In the genomic region with DNA sequence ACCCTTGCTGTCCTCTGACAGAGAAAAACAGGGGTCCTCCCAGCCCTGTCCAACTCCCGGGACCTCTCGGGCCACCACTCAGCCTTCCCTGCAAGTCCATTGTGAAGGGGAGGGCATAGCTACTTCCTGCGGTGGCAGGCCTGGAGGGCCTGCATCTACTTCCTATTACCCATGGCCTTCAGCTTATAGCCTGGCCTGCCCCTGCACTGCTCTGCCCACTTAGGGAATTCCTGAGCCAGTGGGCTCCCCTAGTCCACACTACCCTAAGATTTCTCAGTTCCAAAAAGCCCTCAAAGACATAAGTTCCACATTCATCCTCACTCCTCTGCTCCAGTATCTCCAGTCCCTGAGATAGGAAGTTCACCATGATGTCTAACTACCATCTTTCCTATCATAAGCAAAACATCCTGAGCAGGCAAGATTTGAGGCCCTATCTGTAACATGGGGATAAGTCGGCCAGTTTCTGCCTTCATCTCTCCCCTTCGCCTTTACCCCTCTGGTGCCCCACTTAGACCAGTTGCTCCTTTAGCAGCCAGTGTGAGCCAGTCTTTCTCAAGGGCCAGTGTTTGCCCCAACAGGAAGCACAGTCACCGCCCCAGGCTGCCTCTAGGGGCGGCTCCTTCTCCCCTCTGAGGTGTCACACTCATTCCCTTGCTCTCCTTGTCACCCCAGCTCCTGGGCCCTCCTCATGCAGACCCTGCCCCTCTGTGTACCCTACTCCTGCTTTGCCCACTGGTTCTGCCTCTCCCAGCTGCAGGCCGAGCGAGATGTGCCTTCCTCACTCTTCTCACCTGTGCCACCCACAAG, we compare ENCODE assay signal across 8 cellular contexts. TPM values are rescaled to one million over a fixed set of nuclear protein-coding genes. Genes with fewer than 3 reads are reported as not detected.
DNase-seq lines count a peak whose midpoint lies in the region; ATAC-seq and TF ChIP-seq lines count a peak whose summit lies in the region.

No MANE protein-coding gene starts in this region.

- H3K36me3 Mint-ChIP-seq in CD4-positive, alpha-beta memory T cell, result peaks cover 7 to 28% of the 10 kb centered on the region in 2 donors
- peaks cover 62% of the 10 kb centered on the region for H3K36me3 Mint-ChIP-seq in activated T-helper 1 cell treated with anti-CD3 and anti-CD28 coated beads, Interleukin-12 subunit alpha, Interleukin-12 subunit beta, Interleukin-2, Interleukin-4 antibody, amounts not matched to agents 30 ng/mL and 10 ng/mL and 1 ng/mL, durations not matched to agents 14 hours and 24 hours and 36 hours (ENCODE audit: low read depth)

- ATAC-seq in gastroesophageal sphincter, result no peak
- no peak for ATAC-seq in left colon
- ATAC-seq in GM21528 (IDR thresholded peaks at IDR 0.05; ENCODE audit: low FRiP score, unreplicated experiment), result no peak

- H3K27ac Mint-ChIP-seq in CD4-positive, alpha-beta memory T cell, result peak overlapping the region; percentile 92 to 98 (median 94)
- peak overlapping the region; percentile 98 for H3K27ac Mint-ChIP-seq in activated T-helper 1 cell treated with anti-CD3 and anti-CD28 coated beads, Interleukin-12 subunit alpha, Interleukin-12 subunit beta, Interleukin-2, Interleukin-4 antibody, amounts not matched to agents 30 ng/mL and 10 ng/mL and 1 ng/mL, durations not matched to agents 14 hours and 24 hours and 36 hours

- TF ChIP-seq EP300 in gastroesophageal sphincter (IDR thresholded peaks at IDR 0.05), result no peak

- peak overlapping the region; percentile 13 to 21 for H3K4me3 ChIP-seq in CD4-positive, alpha-beta memory T cell (ENCODE audit: low read length in 2 of 2)
- H3K4me3 ChIP-seq in gastroesophageal sphincter, result peak overlapping the region in 1 of 2 donors; percentile 22

- POLR2A ChIA-PET in CD4-positive, alpha-beta memory T cell (lab: Charles Lee; ENCODE audit: partially characterized antibody), result interaction anchor here (0.9 to 21.9 kb wide), 13 partner anchors 10 to 1353 kb away, joined by 3 to 516 read pairs (median 4); partner anchors contain the start of genes HDAC7, RAPGEF3, RPAP3 and SLC48A1

- WGBS in gastroesophageal sphincter (ENCODE audit: low coverage in 1 of 2), 2 donors, result 57 to 66% methylated on average over 3 to 7 of the region's 9 CpGs

- no peaks in the 10 kb centered on the region for H3K27me3 Mint-ChIP-seq in CD4-positive, alpha-beta memory T cell
- no peaks in the 10 kb centered on the region for H3K27me3 Mint-ChIP-seq in activated T-helper 1 cell treated with anti-CD3 and anti-CD28 coated beads, Interleukin-12 subunit alpha, Interleukin-12 subunit beta, Interleukin-2, Interleukin-4 antibody, amounts not matched to agents 30 ng/mL and 10 ng/mL and 1 ng/mL, durations not matched to agents 14 hours and 24 hours and 36 hours (ENCODE audit: insufficient read depth)

- H3K36me3 ChIP-seq in CD4-positive, alpha-beta memory T cell (ENCODE audit: insufficient read depth, low read length), result peaks cover 4% of the 10 kb centered on the region
- H3K36me3 ChIP-seq in gastroesophageal sphincter, result peaks cover 0 to 1% of the 10 kb centered on the region in 2 donors

- peak in 3 of 5 donors; percentile 31 to 69 (median 35) for DNase-seq in CD4-positive, alpha-beta memory T cell
- DNase-seq in M059J (ENCODE audit: low read depth) (peak; percentile 54), left colon (no peak), NCI-H774 (lab: John Stamatoyannopoulos, UW) (no peak)
- peak; percentile 57 for DNase-seq in activated T-helper 1 cell treated with anti-CD3 and anti-CD28 coated beads, Interleukin-12 subunit alpha, Interleukin-12 subunit beta, Interleukin-2, Interleukin-4 antibody, amounts not matched to agents 30 ng/mL and 10 ng/mL and 1 ng/mL, durations not matched to agents 14 hours and 24 hours and 36 hours (ENCODE audit: low spot score)
- DNase-seq in stimulated activated naive CD4-positive, alpha-beta T cell treated with Interleukin-2 at 50 U/mL for 16 hours (lab: John Stamatoyannopoulos, UW), result peak; percentile 32

- TF ChIP-seq CTCF in gastroesophageal sphincter (IDR thresholded peaks at IDR 0.05), result peak in 1 of 4 experiments; percentile 7

- H3K4me1 Mint-ChIP-seq in CD4-positive, alpha-beta memory T cell, result peaks cover 73 to 100% (median 90%) of the 10 kb centered on the region in 4 donors
- H3K4me1 Mint-ChIP-seq in activated T-helper 1 cell treated with anti-CD3 and anti-CD28 coated beads, Interleukin-12 subunit alpha, Interleukin-12 subunit beta, Interleukin-2, Interleukin-4 antibody, amounts not matched to agents 30 ng/mL and 10 ng/mL and 1 ng/mL, durations not matched to agents 14 hours and 24 hours and 36 hours (ENCODE audit: low read depth), result peaks cover 96% of the 10 kb centered on the region

- no peaks in the 10 kb centered on the region for H3K9me3 ChIP-seq in CD4-positive, alpha-beta memory T cell (ENCODE audit: control insufficient read depth in 1 of 2, low read length in 2 of 2)
- no peaks in the 10 kb centered on the region for H3K9me3 ChIP-seq in gastroesophageal sphincter

- intact Hi-C loops in CD4-positive, alpha-beta memory T cell (cut with micrococcal nuclease), result loop anchor here (1.0 to 2.0 kb wide), 3 partner anchors 16 to 30 kb away; no protein-coding TSS in a partner anchor
- intact Hi-C loops in activated T-helper 1 cell treated with anti-CD3 and anti-CD28 coated beads, Interleukin-12 subunit alpha, Interleukin-12 subunit beta, Interleukin-2, Interleukin-4 antibody, amounts not matched to agents 30 ng/mL and 10 ng/mL and 1 ng/mL, durations not matched to agents 14 hours and 24 hours and 36 hours (cut with micrococcal nuclease), result loop anchor here (1.0 to 2.0 kb wide), 6 partner anchors 11 to 348 kb away; partner anchors contain the start of genes ASB8, HDAC7 and SLC48A1
- intact Hi-C loops in left colon (cut with DNase I, micrococcal nuclease), result no loop called here

- peak overlapping the region; percentile 40 to 85 (median 74) for H3K4me3 Mint-ChIP-seq in CD4-positive, alpha-beta memory T cell
- peak overlapping the region; percentile 78 for H3K4me3 Mint-ChIP-seq in activated T-helper 1 cell treated with anti-CD3 and anti-CD28 coated beads, Interleukin-12 subunit alpha, Interleukin-12 subunit beta, Interleukin-2, Interleukin-4 antibody, amounts not matched to agents 30 ng/mL and 10 ng/mL and 1 ng/mL, durations not matched to agents 14 hours and 24 hours and 36 hours

- no peaks in the 10 kb centered on the region for H3K27me3 ChIP-seq in CD4-positive, alpha-beta memory T cell (ENCODE audit: insufficient read depth, low read length)
- H3K27me3 ChIP-seq in gastroesophageal sphincter, result no peaks in the 10 kb centered on the region

- CTCF ChIA-PET in CD4-positive, alpha-beta memory T cell (lab: Charles Lee; ENCODE audit: partially characterized antibody), result interaction anchor here (0.5 to 20.2 kb wide), 17 partner anchors 9 to 154 kb away, joined by 3 to 568 read pairs (median 6); partner anchors contain the start of genes SLC48A1 and TMEM106C

- H3K27ac ChIP-seq in CD4-positive, alpha-beta memory T cell (ENCODE audit: low read depth, low read length), result peak overlapping the region; percentile 73
- H3K27ac ChIP-seq in gastroesophageal sphincter, result peak overlapping the region; percentile 94 to 99 (median 96)

- H3K9me3 Mint-ChIP-seq in CD4-positive, alpha-beta memory T cell, result no peaks in the 10 kb centered on the region
- H3K9me3 Mint-ChIP-seq in activated T-helper 1 cell treated with anti-CD3 and anti-CD28 coated beads, Interleukin-12 subunit alpha, Interleukin-12 subunit beta, Interleukin-2, Interleukin-4 antibody, amounts not matched to agents 30 ng/mL and 10 ng/mL and 1 ng/mL, durations not matched to agents 14 hours and 24 hours and 36 hours, result no peaks in the 10 kb centered on the region

- TF ChIP-seq POLR2A in gastroesophageal sphincter (IDR thresholded peaks at IDR 0.05), result no peak

- peaks cover 98% of the 10 kb centered on the region for H3K4me1 ChIP-seq in CD4-positive, alpha-beta memory T cell (ENCODE audit: insufficient read depth, low read length)
- H3K4me1 ChIP-seq in gastroesophageal sphincter, result peaks cover 36 to 99% (median 90%) of the 10 kb centered on the region in 3 donors

RNA-seq across cellular contexts. Expression of gene HDAC7, which starts 10.9 kb away (rescaled TPM):
- 100 to 1,000 TPM; 139 to 142 TPM for total RNA-seq in CD4-positive, alpha-beta memory T cell
- polyA plus RNA-seq in CD4-positive, alpha-beta memory T cell, result 10 to 100 TPM in 1 of 2 donors, 1 to 10 TPM in 1; 7.9 to 26.8 TPM
- total RNA-seq in M059J (2014; rRNA removed; shearing (Covaris generic)), result 22.8 and 26.1 TPM in 2 replicates
- 453 and 466 TPM in 2 replicates for total RNA-seq in activated T-helper 1 cell treated with anti-CD3 and anti-CD28 coated beads, Interleukin-12 subunit alpha, Interleukin-12 subunit beta, Interleukin-2, Interleukin-4 antibody, amounts not matched to agents 30 ng/mL and 10 ng/mL and 1 ng/mL, durations not matched to agents 14 hours and 24 hours and 36 hours
- total RNA-seq in gastroesophageal sphincter, result 10 to 100 TPM; 55.9 to 96.5 (median 59.4) TPM
- 10 to 100 TPM; 21.6 to 25.6 TPM for total RNA-seq in left colon

RNA-seq across cellular contexts. Expression of gene SLC48A1, which starts 35.7 kb away (rescaled TPM):
- 10 to 100 TPM; 12.1 to 12.3 TPM for total RNA-seq in CD4-positive, alpha-beta memory T cell
- polyA plus RNA-seq in CD4-positive, alpha-beta memory T cell, result 1 to 10 TPM; 8.7 to 9.0 TPM
- 12.8 and 12.9 TPM in 2 replicates for total RNA-seq in M059J (2014; rRNA removed; shearing (Covaris generic))
- total RNA-seq in activated T-helper 1 cell treated with anti-CD3 and anti-CD28 coated beads, Interleukin-12 subunit alpha, Interleukin-12 subunit beta, Interleukin-2, Interleukin-4 antibody, amounts not matched to agents 30 ng/mL and 10 ng/mL and 1 ng/mL, durations not matched to agents 14 hours and 24 hours and 36 hours, result 12.7 TPM in 2 replicates
- total RNA-seq in gastroesophageal sphincter (10 to 100 TPM; 40.7 to 66.8 (median 53.3) TPM), left colon (10 to 100 TPM; 18.1 to 18.9 TPM)

RNA-seq across cellular contexts. Expression of gene RAPGEF3, which starts 50.1 kb away (rescaled TPM):
- total RNA-seq in CD4-positive, alpha-beta memory T cell, result under 1 TPM; 0.15 to 0.39 TPM
- under 1 TPM in 1 of 2 donors, not detected in 1; 0.14 TPM for polyA plus RNA-seq in CD4-positive, alpha-beta memory T cell
- 1.2 and 2.6 TPM in 2 replicates for total RNA-seq in M059J (2014; rRNA removed; shearing (Covaris generic))
- total RNA-seq in activated T-helper 1 cell treated with anti-CD3 and anti-CD28 coated beads, Interleukin-12 subunit alpha, Interleukin-12 subunit beta, Interleukin-2, Interleukin-4 antibody, amounts not matched to agents 30 ng/mL and 10 ng/mL and 1 ng/mL, durations not matched to agents 14 hours and 24 hours and 36 hours, result 4.7 and 6.5 TPM in 2 replicates
- 10 to 100 TPM; 19.3 to 56.8 (median 25.5) TPM for total RNA-seq in gastroesophageal sphincter
- total RNA-seq in left colon, result 1 to 10 TPM; 8.5 to 9.7 TPM

Comparison
In these comparisons a context has a peak if more than half of its experiments do, and no peak if none do; other contexts are left out.
1. DNase-seq: peak in CD4-positive, alpha-beta memory T cell (3 of 5), M059J (single experiment), activated T-helper 1 cell treated with anti-CD3 and anti-CD28 coated beads, Interleukin-12 subunit alpha, Interleukin-12 subunit beta, Interleukin-2, Interleukin-4 antibody, amounts not matched to agents 30 ng/mL and 10 ng/mL and 1 ng/mL, durations not matched to agents 14 hours and 24 hours and 36 hours (single experiment) and stimulated activated naive CD4-positive, alpha-beta T cell treated with Interleukin-2 at 50 U/mL for 16 hours (single experiment); none in left colon (0 of 2) and NCI-H774 (single experiment).
2. intact Hi-C loops: an anchor here in CD4-positive, alpha-beta memory T cell (1.0 to 2.0 kb wide) and activated T-helper 1 cell treated with anti-CD3 and anti-CD28 coated beads, Interleukin-12 subunit alpha, Interleukin-12 subunit beta, Interleukin-2, Interleukin-4 antibody, amounts not matched to agents 30 ng/mL and 10 ng/mL and 1 ng/mL, durations not matched to agents 14 hours and 24 hours and 36 hours (1.0 to 2.0 kb wide); none called in left colon.